In the genomic region with DNA sequence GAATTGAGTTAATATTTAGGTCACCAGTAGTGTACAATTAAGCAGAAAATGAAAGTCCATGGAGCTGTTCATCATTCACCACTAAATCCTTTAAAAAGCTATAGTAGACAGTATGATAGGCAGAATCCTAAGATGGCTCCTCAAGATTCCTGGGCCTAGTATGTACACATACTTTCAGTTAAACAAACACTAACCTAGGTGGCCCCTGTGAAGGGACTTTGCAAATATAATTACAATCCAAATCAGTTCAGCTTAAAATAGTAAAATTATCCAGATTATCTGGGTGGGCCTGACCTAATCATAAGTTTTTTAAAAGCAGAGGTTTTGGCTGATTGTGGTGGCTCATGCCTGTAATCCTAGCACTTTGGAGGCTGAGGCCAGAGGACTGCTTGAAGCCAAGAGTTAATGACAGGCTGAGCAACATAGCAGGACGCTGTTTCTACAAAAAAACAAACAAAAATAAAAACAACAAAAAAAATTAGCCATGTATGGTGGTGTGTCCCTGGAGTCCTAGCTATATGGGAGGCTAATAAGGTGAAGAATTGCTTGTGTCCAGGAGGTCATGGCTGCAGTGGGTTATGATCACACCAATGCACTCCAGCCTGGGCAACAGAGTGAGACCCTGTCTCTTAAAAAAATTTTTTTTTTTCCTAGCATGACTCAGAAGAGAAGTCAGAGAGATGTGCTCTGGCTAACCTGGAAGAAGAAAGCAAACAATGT, we compare ENCODE assay signal across 1 cellular context.
TF ChIP-seq lines count a peak whose summit lies in the region.

No MANE protein-coding gene starts in this region.

TF ChIP-seq in HEK293, 187 proteins besides CTCF, POLR2A, EP300 and RAD21 (continued from another document):
- TF ChIP-seq, protein P1, sequence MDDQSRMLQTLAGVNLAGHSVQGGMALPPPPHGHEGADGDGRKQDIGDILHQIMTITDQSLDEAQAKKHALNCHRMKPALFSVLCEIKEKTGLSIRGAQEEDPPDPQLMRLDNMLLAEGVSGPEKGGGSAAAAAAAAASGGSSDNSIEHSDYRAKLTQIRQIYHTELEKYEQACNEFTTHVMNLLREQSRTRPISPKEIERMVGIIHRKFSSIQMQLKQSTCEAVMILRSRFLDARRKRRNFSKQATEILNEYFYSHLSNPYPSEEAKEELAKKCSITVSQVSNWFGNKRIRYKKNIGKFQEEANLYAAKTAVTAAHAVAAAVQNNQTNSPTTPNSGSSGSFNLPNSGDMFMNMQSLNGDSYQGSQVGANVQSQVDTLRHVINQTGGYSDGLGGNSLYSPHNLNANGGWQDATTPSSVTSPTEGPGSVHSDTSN (CRISPR knock-in tag; IDR thresholded peaks at IDR 0.05), result no peak
- 0 out of 2 replicates have a peak, but pooled peaks have one; percentile 26 for TF ChIP-seq ZNF10 (tag by site-specific recombination; IDR thresholded peaks at IDR 0.05)
- TF ChIP-seq ZNF335 (tag by site-specific recombination; conservative IDR thresholded peaks at IDR 0.05), result no peak
- TF ChIP-seq ZEB2 (tag by site-specific recombination; IDR thresholded peaks at IDR 0.05), result no peak
- TF ChIP-seq MZF1 (tag by site-specific recombination; IDR thresholded peaks at IDR 0.05; ENCODE audit: borderline replicate concordance), result peak; percentile 92; the same call in 1 of the 2 replicates
- no peak for TF ChIP-seq OSR2 (tag by site-specific recombination; IDR thresholded peaks at IDR 0.05)
- no peak for TF ChIP-seq ZBTB21 (tag by site-specific recombination; IDR thresholded peaks at IDR 0.05)
